8 cellular contexts compared by ENCODE assay signal in the genomic region with DNA sequence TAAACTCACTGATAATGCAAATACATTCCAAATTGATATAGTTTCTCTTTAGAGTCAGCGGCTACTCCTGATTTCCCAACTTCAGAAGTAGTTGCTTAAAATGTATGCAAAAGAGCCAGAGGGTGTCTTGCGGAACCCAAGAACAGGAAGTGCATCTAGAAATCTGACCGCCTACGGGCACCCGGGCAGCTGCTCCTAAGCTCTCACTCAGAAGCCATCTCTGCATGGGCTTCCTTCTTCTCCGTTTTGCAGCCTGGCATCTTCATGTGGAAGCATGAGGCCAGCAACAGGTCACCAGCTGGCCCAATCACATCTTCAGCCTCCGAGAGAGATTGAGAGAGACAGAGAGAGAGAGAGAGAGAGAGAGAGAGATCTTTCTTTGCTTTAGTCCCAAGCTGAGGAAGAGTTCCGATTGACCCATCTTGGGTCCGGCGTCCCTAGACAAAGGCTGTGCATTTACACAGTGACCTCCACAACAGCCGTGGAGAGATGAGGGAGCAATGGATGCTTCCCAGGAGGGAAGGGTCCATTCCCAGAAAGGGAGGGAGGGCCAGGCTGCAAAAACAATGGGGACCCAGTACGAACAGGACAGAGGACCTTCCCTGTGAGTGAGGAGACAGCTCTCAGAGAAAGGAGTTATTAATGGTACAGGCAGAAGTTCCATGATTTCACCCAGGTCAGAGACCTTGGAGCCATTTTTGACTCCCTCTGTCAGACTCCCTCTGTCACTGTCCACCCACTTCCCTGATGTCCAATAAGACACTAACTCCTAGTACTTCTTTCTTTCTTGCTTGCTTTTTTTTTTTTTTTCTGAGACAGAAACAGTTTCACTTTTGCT. TPM values are rescaled to one million over a fixed set of nuclear protein-coding genes. Genes with fewer than 3 reads are reported as not detected.
DNase-seq lines count a peak whose midpoint lies in the region; ATAC-seq and TF ChIP-seq lines count a peak whose summit lies in the region.

No MANE protein-coding gene starts in this region.

- no peaks in the 10 kb centered on the region for H3K36me3 ChIP-seq in PC-3 (ENCODE audit: low read depth, low read length)

- BruUV-seq in PC-3 (replicated peaks; lab: Mats Ljungman, UMichigan): no TSS peak

- intact Hi-C loops in PC-3 (cut with micrococcal nuclease): no loop called here

- H2AFZ ChIP-seq in PC-3 (ENCODE audit: low read length): no peak overlapping the region

- peaks cover 2% of the 10 kb centered on the region for H3K27me3 Mint-ChIP-seq in activated CD4-positive, alpha-beta memory T cell treated with anti-CD3 and anti-CD28 coated beads, Interleukin-2, amount 10 ng/mL, durations not matched to agents 7 days and 5 days
- peaks cover 0 to 3% (median 0%) of the 10 kb centered on the region in 3 donors for H3K27me3 Mint-ChIP-seq in naive B cell

- no peaks in the 10 kb centered on the region for H3K9me2 ChIP-seq in PC-3 (replicated peaks; ENCODE audit: low read length)

- no peak overlapping the region for H3K9ac ChIP-seq in PC-3 (ENCODE audit: low read length)

- H3K9me3 Mint-ChIP-seq in activated CD4-positive, alpha-beta memory T cell treated with anti-CD3 and anti-CD28 coated beads, Interleukin-2, amount 10 ng/mL, durations not matched to agents 7 days and 5 days: no peaks in the 10 kb centered on the region
- H3K9me3 Mint-ChIP-seq in naive B cell: peaks cover 0 to 2% (median 0%) of the 10 kb centered on the region in 7 donors

- H3K27me3 ChIP-seq in PC-3 (ENCODE audit: low read length): no peaks in the 10 kb centered on the region

- CTCF ChIA-PET in activated CD4-positive, alpha-beta memory T cell treated with anti-CD3 and anti-CD28 coated beads, Interleukin-2, amount 10 ng/mL, durations not matched to agents 7 days and 5 days (lab: Charles Lee): interaction anchor here (0.7 to 1.7 kb wide), 5 partner anchors 25 to 92 kb away, joined by 3 to 6 read pairs (median 4); a partner anchor contains a TSS
- CTCF ChIA-PET in PC-3 (lab: Charles Lee): no interaction called here

- H3K4me3 Mint-ChIP-seq in activated CD4-positive, alpha-beta memory T cell treated with anti-CD3 and anti-CD28 coated beads, Interleukin-2, amount 10 ng/mL, durations not matched to agents 7 days and 5 days: peak overlapping the region; percentile 67
- H3K4me3 Mint-ChIP-seq in naive B cell: peak overlapping the region; percentile 80 to 94 (median 88)

- H3K27ac ChIP-seq in PC-3 (ENCODE audit: low read length): no peak overlapping the region

- ATAC-seq in GM19455 (IDR thresholded peaks at IDR 0.05; ENCODE audit: unreplicated experiment) (peak; percentile 97), HG03432 (IDR thresholded peaks at IDR 0.05; ENCODE audit: unreplicated experiment) (peak; percentile 95), naive B cell (ENCODE audit: low read depth in 2 of 2) (peak; percentile 94 to 97), PC-3 (no peak)

- DNase-seq in GDM1 (lab: John Stamatoyannopoulos, UW) (peak; percentile 37), naive B cell (peak; percentile 47), NCI-H1930 (lab: John Stamatoyannopoulos, UW) (no peak), middle frontal gyrus (ENCODE audit: extremely low spot score, low spot score) (no peak), PC-3 (no peak)
- peak; percentile 31 for DNase-seq in activated CD4-positive, alpha-beta memory T cell treated with anti-CD3 and anti-CD28 coated beads, Interleukin-2, amount 10 ng/mL, durations not matched to agents 7 days and 5 days

- no peaks in the 10 kb centered on the region for H3K79me2 ChIP-seq in PC-3 (ENCODE audit: low read length)

- H3K36me3 Mint-ChIP-seq in activated CD4-positive, alpha-beta memory T cell treated with anti-CD3 and anti-CD28 coated beads, Interleukin-2, amount 10 ng/mL, durations not matched to agents 7 days and 5 days (ENCODE audit: low read depth): no peaks in the 10 kb centered on the region
- no peaks in the 10 kb centered on the region for H3K36me3 Mint-ChIP-seq in naive B cell

- no peaks in the 10 kb centered on the region for H3F3A ChIP-seq in PC-3 (ENCODE audit: low read length, unreplicated experiment)

- peak overlapping the region; percentile 56 for H3K27ac Mint-ChIP-seq in activated CD4-positive, alpha-beta memory T cell treated with anti-CD3 and anti-CD28 coated beads, Interleukin-2, amount 10 ng/mL, durations not matched to agents 7 days and 5 days
- peak overlapping the region; percentile 43 to 92 (median 84) for H3K27ac Mint-ChIP-seq in naive B cell

- no peak overlapping the region for H3K4me3 ChIP-seq in PC-3 (ENCODE audit: low read length)

- POLR2A ChIA-PET in activated CD4-positive, alpha-beta memory T cell treated with anti-CD3 and anti-CD28 coated beads, Interleukin-2, amount 10 ng/mL, durations not matched to agents 7 days and 5 days (lab: Charles Lee): interaction anchor here (0.7 to 1.8 kb wide), 4 partner anchors 26 to 428 kb away, joined by 3 to 8 read pairs (median 4); a partner anchor contains a TSS
- POLR2A ChIA-PET in PC-3 (lab: Charles Lee; ENCODE audit: unreplicated experiment): no interaction called here

- H3K4me1 Mint-ChIP-seq in activated CD4-positive, alpha-beta memory T cell treated with anti-CD3 and anti-CD28 coated beads, Interleukin-2, amount 10 ng/mL, durations not matched to agents 7 days and 5 days: peaks cover 20% of the 10 kb centered on the region
- H3K4me1 Mint-ChIP-seq in naive B cell: peaks cover 22 to 27% (median 27%) of the 10 kb centered on the region in 3 donors

- no peak for TF ChIP-seq CTCF in PC-3 (conservative IDR thresholded peaks at IDR 0.05; ENCODE audit: low read depth, low read length)

- no peak overlapping the region for H3K4me2 ChIP-seq in PC-3 (ENCODE audit: low read length)

- H4K20me1 ChIP-seq in PC-3 (ENCODE audit: low read length): no peaks in the 10 kb centered on the region

- no peaks in the 10 kb centered on the region for H3K9me3 ChIP-seq in PC-3 (ENCODE audit: low read length)

- H3K4me1 ChIP-seq in PC-3 (ENCODE audit: insufficient read depth, low read length): peaks cover 25% of the 10 kb centered on the region

RNA-seq across cellular contexts. Expression of a gene that starts 28.2 kb away (rescaled TPM):
- 1 to 10 TPM; 8.0 to 8.2 TPM for total RNA-seq in activated CD4-positive, alpha-beta memory T cell treated with anti-CD3 and anti-CD28 coated beads, Interleukin-2, amount 10 ng/mL, durations not matched to agents 7 days and 5 days
- polyA plus RNA-seq in naive B cell (ENCODE audit: low read depth in 6 of 6): 1 to 10 TPM in 2 of 6 donors, under 1 TPM in 4; 0.73 to 1.7 (median 1.00) TPM
- 6.7 and 8.2 TPM in 2 replicates for total RNA-seq in PC-3 (2014; rRNA removed)

Comparison
In these comparisons a context has a peak if more than half of its experiments do, and no peak if none do; other contexts are left out.
1. DNase-seq: peak in GDM1 (single experiment), activated CD4-positive, alpha-beta memory T cell treated with anti-CD3 and anti-CD28 coated beads, Interleukin-2, amount 10 ng/mL, durations not matched to agents 7 days and 5 days (single experiment) and naive B cell (single experiment); none in NCI-H1930 (0 of 2), middle frontal gyrus (single experiment) and PC-3 (single experiment).